Comparison of ENCODE assay signal across 1 cellular context in the genomic region with DNA sequence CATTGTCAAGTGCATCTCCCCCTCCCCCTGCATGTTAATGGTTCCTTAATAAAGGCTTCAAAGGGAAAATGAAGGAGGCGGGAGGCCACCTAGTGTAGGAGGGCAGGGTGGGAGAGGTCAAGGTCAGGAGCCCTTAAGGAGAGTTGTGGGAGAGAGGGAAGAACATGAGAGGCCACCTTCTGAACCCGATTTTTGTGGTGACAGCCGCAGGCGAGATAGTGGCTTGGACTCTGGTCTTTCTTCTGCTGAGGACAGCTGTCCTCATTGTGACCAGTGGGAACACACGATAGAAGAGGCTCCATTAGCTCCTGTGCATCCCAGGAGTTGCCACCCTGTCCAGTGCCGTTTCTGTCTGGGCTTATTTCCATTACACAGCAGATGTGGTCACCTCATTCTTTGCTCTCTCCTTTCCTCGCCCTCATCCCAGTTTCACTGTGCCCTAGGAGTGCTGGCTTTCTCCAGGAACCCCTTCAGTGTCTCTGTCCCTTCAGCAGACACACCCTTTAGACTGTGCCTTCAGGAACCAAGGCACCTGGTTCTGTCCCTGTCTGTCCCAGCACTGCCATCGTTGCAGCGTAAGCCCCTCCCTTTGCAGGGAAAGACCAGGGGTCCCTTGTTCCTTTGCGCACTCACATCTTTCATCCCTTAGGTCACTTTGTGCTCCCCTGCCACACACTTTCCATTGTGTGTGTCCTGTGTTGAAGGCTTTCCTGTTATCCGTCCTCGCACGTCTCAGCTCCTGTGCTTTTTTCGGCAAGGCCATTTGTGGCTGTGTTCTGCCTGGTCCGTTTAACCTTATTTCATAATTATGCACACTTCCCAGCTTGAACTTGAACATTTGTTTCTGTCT.
TF ChIP-seq lines count a peak whose summit lies in the region.

No MANE protein-coding gene starts in this region.

TF ChIP-seq in GM23338, 12 proteins besides CTCF, POLR2A, EP300 and RAD21 (continued from another document):
- TF ChIP-seq, protein P1, sequence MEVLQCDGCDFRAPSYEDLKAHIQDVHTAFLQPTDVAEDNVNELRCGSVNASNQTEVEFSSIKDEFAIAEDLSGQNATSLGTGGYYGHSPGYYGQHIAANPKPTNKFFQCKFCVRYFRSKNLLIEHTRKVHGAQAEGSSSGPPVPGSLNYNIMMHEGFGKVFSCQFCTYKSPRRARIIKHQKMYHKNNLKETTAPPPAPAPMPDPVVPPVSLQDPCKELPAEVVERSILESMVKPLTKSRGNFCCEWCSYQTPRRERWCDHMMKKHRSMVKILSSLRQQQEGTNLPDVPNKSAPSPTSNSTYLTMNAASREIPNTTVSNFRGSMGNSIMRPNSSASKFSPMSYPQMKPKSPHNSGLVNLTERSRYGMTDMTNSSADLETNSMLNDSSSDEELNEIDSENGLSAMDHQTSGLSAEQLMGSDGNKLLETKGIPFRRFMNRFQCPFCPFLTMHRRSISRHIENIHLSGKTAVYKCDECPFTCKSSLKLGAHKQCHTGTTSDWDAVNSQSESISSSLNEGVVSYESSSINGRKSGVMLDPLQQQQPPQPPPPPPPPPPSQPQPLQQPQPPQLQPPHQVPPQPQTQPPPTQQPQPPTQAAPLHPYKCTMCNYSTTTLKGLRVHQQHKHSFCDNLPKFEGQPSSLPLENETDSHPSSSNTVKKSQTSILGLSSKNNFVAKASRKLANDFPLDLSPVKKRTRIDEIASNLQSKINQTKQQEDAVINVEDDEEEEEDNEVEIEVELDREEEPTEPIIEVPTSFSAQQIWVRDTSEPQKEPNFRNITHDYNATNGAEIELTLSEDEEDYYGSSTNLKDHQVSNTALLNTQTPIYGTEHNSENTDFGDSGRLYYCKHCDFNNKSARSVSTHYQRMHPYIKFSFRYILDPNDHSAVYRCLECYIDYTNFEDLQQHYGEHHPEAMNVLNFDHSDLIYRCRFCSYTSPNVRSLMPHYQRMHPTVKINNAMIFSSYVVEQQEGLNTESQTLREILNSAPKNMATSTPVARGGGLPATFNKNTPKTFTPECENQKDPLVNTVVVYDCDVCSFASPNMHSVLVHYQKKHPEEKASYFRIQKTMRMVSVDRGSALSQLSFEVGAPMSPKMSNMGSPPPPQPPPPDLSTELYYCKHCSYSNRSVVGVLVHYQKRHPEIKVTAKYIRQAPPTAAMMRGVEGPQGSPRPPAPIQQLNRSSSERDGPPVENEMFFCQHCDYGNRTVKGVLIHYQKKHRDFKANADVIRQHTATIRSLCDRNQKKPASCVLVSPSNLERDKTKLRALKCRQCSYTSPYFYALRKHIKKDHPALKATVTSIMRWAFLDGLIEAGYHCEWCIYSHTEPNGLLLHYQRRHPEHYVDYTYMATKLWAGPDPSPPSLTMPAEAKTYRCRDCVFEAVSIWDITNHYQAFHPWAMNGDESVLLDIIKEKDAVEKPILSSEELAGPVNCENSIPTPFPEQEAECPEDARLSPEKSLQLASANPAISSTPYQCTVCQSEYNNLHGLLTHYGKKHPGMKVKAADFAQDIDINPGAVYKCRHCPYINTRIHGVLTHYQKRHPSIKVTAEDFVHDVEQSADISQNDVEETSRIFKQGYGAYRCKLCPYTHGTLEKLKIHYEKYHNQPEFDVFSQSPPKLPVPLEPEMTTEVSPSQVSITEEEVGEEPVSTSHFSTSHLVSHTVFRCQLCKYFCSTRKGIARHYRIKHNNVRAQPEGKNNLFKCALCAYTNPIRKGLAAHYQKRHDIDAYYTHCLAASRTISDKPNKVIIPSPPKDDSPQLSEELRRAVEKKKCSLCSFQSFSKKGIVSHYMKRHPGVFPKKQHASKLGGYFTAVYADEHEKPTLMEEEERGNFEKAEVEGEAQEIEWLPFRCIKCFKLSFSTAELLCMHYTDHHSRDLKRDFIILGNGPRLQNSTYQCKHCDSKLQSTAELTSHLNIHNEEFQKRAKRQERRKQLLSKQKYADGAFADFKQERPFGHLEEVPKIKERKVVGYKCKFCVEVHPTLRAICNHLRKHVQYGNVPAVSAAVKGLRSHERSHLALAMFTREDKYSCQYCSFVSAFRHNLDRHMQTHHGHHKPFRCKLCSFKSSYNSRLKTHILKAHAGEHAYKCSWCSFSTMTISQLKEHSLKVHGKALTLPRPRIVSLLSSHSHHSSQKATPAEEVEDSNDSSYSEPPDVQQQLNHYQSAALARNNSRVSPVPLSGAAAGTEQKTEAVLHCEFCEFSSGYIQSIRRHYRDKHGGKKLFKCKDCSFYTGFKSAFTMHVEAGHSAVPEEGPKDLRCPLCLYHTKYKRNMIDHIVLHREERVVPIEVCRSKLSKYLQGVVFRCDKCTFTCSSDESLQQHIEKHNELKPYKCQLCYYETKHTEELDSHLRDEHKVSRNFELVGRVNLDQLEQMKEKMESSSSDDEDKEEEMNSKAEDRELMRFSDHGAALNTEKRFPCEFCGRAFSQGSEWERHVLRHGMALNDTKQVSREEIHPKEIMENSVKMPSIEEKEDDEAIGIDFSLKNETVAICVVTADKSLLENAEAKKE (CRISPR knock-in tag; IDR thresholded peaks at IDR 0.05): no peak
- TF ChIP-seq, protein P2, sequence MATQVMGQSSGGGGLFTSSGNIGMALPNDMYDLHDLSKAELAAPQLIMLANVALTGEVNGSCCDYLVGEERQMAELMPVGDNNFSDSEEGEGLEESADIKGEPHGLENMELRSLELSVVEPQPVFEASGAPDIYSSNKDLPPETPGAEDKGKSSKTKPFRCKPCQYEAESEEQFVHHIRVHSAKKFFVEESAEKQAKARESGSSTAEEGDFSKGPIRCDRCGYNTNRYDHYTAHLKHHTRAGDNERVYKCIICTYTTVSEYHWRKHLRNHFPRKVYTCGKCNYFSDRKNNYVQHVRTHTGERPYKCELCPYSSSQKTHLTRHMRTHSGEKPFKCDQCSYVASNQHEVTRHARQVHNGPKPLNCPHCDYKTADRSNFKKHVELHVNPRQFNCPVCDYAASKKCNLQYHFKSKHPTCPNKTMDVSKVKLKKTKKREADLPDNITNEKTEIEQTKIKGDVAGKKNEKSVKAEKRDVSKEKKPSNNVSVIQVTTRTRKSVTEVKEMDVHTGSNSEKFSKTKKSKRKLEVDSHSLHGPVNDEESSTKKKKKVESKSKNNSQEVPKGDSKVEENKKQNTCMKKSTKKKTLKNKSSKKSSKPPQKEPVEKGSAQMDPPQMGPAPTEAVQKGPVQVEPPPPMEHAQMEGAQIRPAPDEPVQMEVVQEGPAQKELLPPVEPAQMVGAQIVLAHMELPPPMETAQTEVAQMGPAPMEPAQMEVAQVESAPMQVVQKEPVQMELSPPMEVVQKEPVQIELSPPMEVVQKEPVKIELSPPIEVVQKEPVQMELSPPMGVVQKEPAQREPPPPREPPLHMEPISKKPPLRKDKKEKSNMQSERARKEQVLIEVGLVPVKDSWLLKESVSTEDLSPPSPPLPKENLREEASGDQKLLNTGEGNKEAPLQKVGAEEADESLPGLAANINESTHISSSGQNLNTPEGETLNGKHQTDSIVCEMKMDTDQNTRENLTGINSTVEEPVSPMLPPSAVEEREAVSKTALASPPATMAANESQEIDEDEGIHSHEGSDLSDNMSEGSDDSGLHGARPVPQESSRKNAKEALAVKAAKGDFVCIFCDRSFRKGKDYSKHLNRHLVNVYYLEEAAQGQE (IDR thresholded peaks at IDR 0.05; ENCODE audit: unreplicated experiment): no peak
- TF ChIP-seq, protein P3, sequence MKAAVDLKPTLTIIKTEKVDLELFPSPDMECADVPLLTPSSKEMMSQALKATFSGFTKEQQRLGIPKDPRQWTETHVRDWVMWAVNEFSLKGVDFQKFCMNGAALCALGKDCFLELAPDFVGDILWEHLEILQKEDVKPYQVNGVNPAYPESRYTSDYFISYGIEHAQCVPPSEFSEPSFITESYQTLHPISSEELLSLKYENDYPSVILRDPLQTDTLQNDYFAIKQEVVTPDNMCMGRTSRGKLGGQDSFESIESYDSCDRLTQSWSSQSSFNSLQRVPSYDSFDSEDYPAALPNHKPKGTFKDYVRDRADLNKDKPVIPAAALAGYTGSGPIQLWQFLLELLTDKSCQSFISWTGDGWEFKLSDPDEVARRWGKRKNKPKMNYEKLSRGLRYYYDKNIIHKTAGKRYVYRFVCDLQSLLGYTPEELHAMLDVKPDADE (IDR thresholded peaks at IDR 0.05): no peak
- no peak for TF ChIP-seq CREB1 (CRISPR knock-in tag; IDR thresholded peaks at IDR 0.05; ENCODE audit: low read depth)
- TF ChIP-seq JUNB (IDR thresholded peaks at IDR 0.05; ENCODE audit: unreplicated experiment): no peak
- no peak for TF ChIP-seq POLR2AphosphoS5 (IDR thresholded peaks at IDR 0.05; ENCODE audit: low read depth)
- no peak for TF ChIP-seq NANOG (IDR thresholded peaks at IDR 0.05; ENCODE audit: borderline replicate concordance)
